ENCODE assay signal across 2 cellular contexts in the genomic region with DNA sequence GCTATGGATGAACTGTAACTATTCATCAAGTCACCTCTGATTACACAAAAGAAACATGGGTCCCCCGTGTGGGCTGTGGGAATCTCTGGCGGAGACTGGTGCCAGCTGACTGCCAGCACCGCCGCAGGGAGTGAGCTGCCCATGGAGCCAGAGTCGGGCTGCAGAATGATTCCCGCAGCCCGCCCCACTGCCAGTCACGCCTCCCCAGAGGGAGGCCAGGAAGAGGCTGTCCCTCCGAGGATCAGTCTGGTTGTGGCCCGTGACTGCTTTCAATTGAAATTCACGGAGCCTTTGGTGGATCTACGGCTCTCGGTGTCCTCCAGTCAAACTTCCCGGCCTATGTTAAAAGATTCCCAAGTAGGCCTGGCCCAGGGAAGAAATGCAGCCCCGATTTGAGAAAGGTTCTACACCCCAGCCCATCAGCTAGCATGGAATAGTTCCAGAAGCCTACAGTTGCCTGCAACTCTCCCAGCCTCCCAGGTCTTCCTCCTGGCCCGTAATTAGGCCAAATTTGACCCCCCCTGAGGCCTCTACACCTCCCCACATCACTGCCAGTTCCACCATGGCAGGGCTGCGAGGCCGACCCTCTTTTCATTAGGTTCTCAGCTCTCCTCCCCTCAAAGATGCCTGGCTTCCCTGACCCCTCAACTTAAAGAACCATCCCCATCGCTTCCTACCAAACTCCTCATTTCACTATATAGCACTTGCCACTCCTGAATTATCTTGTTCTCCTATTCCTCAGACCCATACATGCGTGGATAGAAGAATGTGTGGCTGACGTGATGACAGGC. TPM values are rescaled to one million over a fixed set of nuclear protein-coding genes. Genes with fewer than 3 reads are reported as not detected.
"Had no signal": no experiment of that assay in that cellular context is flagged by ENCODE, and none has a peak within 500 bp of the region (broad histone marks: within the 10 kb centered on the region; RNA-seq: fewer than 3 reads in every experiment).

No MANE protein-coding gene starts in this region.

RNA-seq across cellular contexts. Expression of a gene that starts 27.5 kb away (rescaled TPM):
- polyA plus RNA-seq: heart right ventricle; naive thymus-derived CD4-positive, alpha-beta T cell had no signal

RNA-seq across cellular contexts. Expression of a gene that starts 46.0 kb away (rescaled TPM):
- polyA plus RNA-seq: heart right ventricle; naive thymus-derived CD4-positive, alpha-beta T cell had no signal
